In the genomic region with DNA sequence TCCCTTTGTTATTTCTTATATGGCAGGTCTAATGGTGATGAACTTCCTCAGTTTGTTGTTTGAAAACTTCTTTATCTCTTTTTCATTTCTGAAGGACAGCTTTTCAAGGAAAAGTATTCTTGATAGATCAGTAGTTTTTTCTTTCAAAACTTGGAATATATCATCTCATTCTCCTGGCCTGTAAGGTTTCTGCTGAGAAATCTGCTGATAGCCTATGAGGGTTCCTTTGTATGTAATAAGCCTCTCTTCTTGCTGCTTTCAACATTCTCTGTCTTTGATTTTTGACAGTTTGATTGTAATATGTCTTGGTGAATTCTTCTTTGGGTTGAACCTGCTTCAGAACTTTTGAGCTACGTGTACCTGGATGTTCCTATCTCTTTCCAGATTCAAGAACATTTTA, we compare ENCODE assay signal across 24 cellular contexts. TPM values are rescaled to one million over a fixed set of nuclear protein-coding genes. Genes with fewer than 3 reads are reported as not detected.
DNase-seq lines count a peak whose midpoint lies in the region; ATAC-seq, FAIRE-seq and TF ChIP-seq lines count a peak whose summit lies in the region.
"Had no signal": no experiment of that assay in that cellular context is flagged by ENCODE, and none has a peak within 500 bp of the region (broad histone marks: within the 10 kb centered on the region; RNA-seq: fewer than 3 reads in every experiment).

No MANE protein-coding gene starts in this region.

- H3K9me2 ChIP-seq in HCT116 (ENCODE audit: insufficient read depth) = no peaks in the 10 kb centered on the region

- POLR2A ChIA-PET in HCT116 (lab: Charles Lee) (no interaction called here), HEK293 (lab: Yijun Ruan, JAX) (no interaction called here), K562 (lab: Yijun Ruan, JAX) (interaction anchor here (0.9 kb wide), 1 partner anchor 10 kb away, joined by 4 read pairs; no protein-coding TSS in a partner anchor)

- no peak overlapping the region for H2AFZ ChIP-seq in HCT116 (ENCODE audit: low read depth, low read length, poor library complexity, severe bottlenecking)
- H2AFZ ChIP-seq in K562 (ENCODE audit: low read depth, low read length) = no peak overlapping the region

- H3K4me1 ChIP-seq in HCT116 (ENCODE audit: control insufficient read depth in 1 of 2, insufficient read depth in 2 of 2, low read length in 2 of 2) = no peaks in the 10 kb centered on the region
- no peaks in the 10 kb centered on the region for H3K4me1 ChIP-seq in HEK293 (ENCODE audit: control insufficient read depth, insufficient read depth, low read length)
- no peaks in the 10 kb centered on the region for H3K4me1 ChIP-seq in adipocyte (ENCODE audit: control insufficient read depth, insufficient read depth, low read length)
- H3K4me1 ChIP-seq in K562 (replicated peaks in 1 of 2; ENCODE audit: control insufficient read depth in 2 of 2, insufficient read depth in 2 of 2, low read length in 2 of 2) = no peaks in the 10 kb centered on the region
- H3K4me1 ChIP-seq: BE2C, BLaER1 had no signal

- no peak for FAIRE-seq in K562 (lab: Jason Lieb, UNC)
- FAIRE-seq: GM12891 had no signal

- WGBS in K562 (ENCODE audit: insufficient coverage, low coverage, missing lambda C conversion rate) = 0% methylated on average over 1 of the region's 1 CpG

- H3K9me3 ChIP-seq in HCT116 (ENCODE audit: control insufficient read depth in 1 of 2, insufficient read depth in 1 of 2, low read depth in 1 of 2, low read length in 2 of 2) = peaks cover 4 to 15% of the 10 kb centered on the region in 2 experiments; a peak in 1 of 4 replicates
- no peaks in the 10 kb centered on the region for H3K9me3 ChIP-seq in HEK293 (ENCODE audit: control insufficient read depth, insufficient read depth, low read depth, low read length)
- H3K9me3 ChIP-seq in adipocyte (ENCODE audit: control insufficient read depth, low read length) = peaks cover 41% of the 10 kb centered on the region
- H3K9me3 ChIP-seq in K562 (replicated peaks; ENCODE audit: control insufficient read depth, insufficient read depth, low read depth, low read length) = no peaks in the 10 kb centered on the region; the same call in none of the 2 replicates
- H3K9me3 ChIP-seq: BE2C had no signal

- in situ Hi-C loops in K562 (cut with MboI) = no loop called here

- H3K9me1 ChIP-seq in K562 (ENCODE audit: control insufficient read depth, insufficient read depth, low read length) = no peaks in the 10 kb centered on the region

- RAD21 ChIA-PET in HCT116 (lab: Charles Lee; ENCODE audit: low non-redundant PET in 1 of 2, low total read pairs in 2 of 2, uncharacterized antibody in 2 of 2, unreplicated experiment in 2 of 2) = no interaction called here

- H3K4me2 ChIP-seq in HCT116 (ENCODE audit: low read length) (no peak overlapping the region), K562 (ENCODE audit: insufficient read depth, low read length) (no peak overlapping the region)
- H3K4me2 ChIP-seq: BLaER1 had no signal

- H3K36me3 ChIP-seq in HCT116 (ENCODE audit: control insufficient read depth in 1 of 2, insufficient read depth in 2 of 2, low read length in 2 of 2) (no peaks in the 10 kb centered on the region), HEK293 (ENCODE audit: control insufficient read depth in 2 of 2, insufficient read depth in 1 of 2, low read length in 2 of 2) (no peaks in the 10 kb centered on the region), adipocyte (ENCODE audit: control insufficient read depth, insufficient read depth, low read length, severe bottlenecking) (peaks cover 4% of the 10 kb centered on the region), K562 (ENCODE audit: control insufficient read depth, insufficient read depth, low read length) (peaks cover 5% of the 10 kb centered on the region)
- H3K36me3 ChIP-seq: BE2C, BLaER1 had no signal

- DNase-seq in HCT116 (ENCODE audit: low read depth, low spot score) (no peak), adipocyte (ENCODE audit: low read depth) (no peak), K562 (ENCODE audit: extremely low read depth in 1 of 4, low spot score in 3 of 4) (no peak), omental fat pad (ENCODE audit: low spot score) (no peak), NCI-H345 (lab: John Stamatoyannopoulos, UW) (no peak)
- DNase-seq: 8988T; ACHN; BE2C; C1 segment of cervical spinal cord; CD4-positive, alpha-beta memory T cell; CD4-positive, CD25-positive, alpha-beta regulatory T cell; CD8-positive, alpha-beta memory T cell; COR-L47; DMS 273 treated with DMSO at 0.1 percent for 48 hours; DMS153; DMS79; DND-41; EL; GDM1 had no signal

- H3K27me3 ChIP-seq in HCT116 (ENCODE audit: insufficient read depth, low read length) (no peaks in the 10 kb centered on the region), adipocyte (replicated peaks; ENCODE audit: control insufficient read depth, insufficient read depth, low read length) (no peaks in the 10 kb centered on the region), K562 (ENCODE audit: control insufficient read depth in 2 of 2, insufficient read depth in 2 of 2, low read length in 2 of 2) (no peaks in the 10 kb centered on the region)
- H3K27me3 ChIP-seq: BE2C, BLaER1 had no signal

- no peak for TF ChIP-seq RAD21 in HCT116 (IDR thresholded peaks at IDR 0.05; ENCODE audit: low read depth)
- TF ChIP-seq RAD21 in K562 (CRISPR knock-in tag; conservative IDR thresholded peaks at IDR 0.05 in 1 of 2, IDR thresholded peaks at IDR 0.05 in 1 of 2) = no peak

- no peaks in the 10 kb centered on the region for H4K20me1 ChIP-seq in HCT116 (ENCODE audit: insufficient read depth)
- no peaks in the 10 kb centered on the region for H4K20me1 ChIP-seq in K562 (replicated peaks; ENCODE audit: control insufficient read depth, insufficient read depth, low read length)
- H4K20me1 ChIP-seq: BLaER1 had no signal

- TF ChIP-seq CTCF in HCT116 (IDR thresholded peaks at IDR 0.05 in 2 of 3, conservative IDR thresholded peaks at IDR 0.05 in 1 of 3; ENCODE audit: borderline replicate concordance in 1 of 3, insufficient read depth in 1 of 3, low read depth in 2 of 3, low read length in 2 of 3) = no peak
- TF ChIP-seq CTCF in HEK293 (tag by site-specific recombination; IDR thresholded peaks at IDR 0.05) = no peak
- TF ChIP-seq CTCF in K562 (IDR thresholded peaks at IDR 0.05 in 2 of 3, conservative IDR thresholded peaks at IDR 0.05 in 1 of 3; ENCODE audit: insufficient read depth in 2 of 3, low read depth in 1 of 3, low read length in 3 of 3) = no peak
- no peak for TF ChIP-seq CTCF in omental fat pad (IDR thresholded peaks at IDR 0.05)

- H3K27ac ChIP-seq in HCT116 (ENCODE audit: low read depth, low read length) (no peak overlapping the region), HEK293 (ENCODE audit: extremely low read depth, low read depth, low read length) (no peak overlapping the region), K562 (ENCODE audit: extremely low read depth, low read depth, low read length) (no peak overlapping the region)
- H3K27ac ChIP-seq: BLaER1 had no signal

- CTCF ChIA-PET in HCT116 (lab: Charles Lee) = interaction anchor here (0.9 kb wide), 1 partner anchor 10 kb away, joined by 4 read pairs; no protein-coding TSS in a partner anchor
- CTCF ChIA-PET in HEK293 (lab: Yijun Ruan, JAX) = interaction anchor here (0.6 to 1.8 kb wide), 3 partner anchors 10 to 135 kb away, joined by 3 to 22 read pairs (median 7); no protein-coding TSS in a partner anchor
- CTCF ChIA-PET in K562 (lab: Yijun Ruan, JAX; ENCODE audit: low intra/inter-chr PET ratio) = no interaction called here

- ATAC-seq in HCT116 (no peak), K562 (no peak), HG03565 (IDR thresholded peaks at IDR 0.05; ENCODE audit: unreplicated experiment) (no peak), omental fat pad (ENCODE audit: low FRiP score) (no peak)

- intact Hi-C loops in HCT116 (cut with micrococcal nuclease) = no loop called here
- intact Hi-C loops in K562 (cut with micrococcal nuclease) = no loop called here

- H3K9ac ChIP-seq in HCT116 (ENCODE audit: low read length) (no peak overlapping the region), adipocyte (ENCODE audit: low read length) (no peak overlapping the region), K562 (ENCODE audit: insufficient read depth in 1 of 2, low read depth in 2 of 2, low read length in 2 of 2) (no peak overlapping the region)
- H3K9ac ChIP-seq: BLaER1 had no signal

- H3K4me3 ChIP-seq in HCT116 (replicated peaks in 1 of 2; ENCODE audit: low read depth in 1 of 2, low read length in 2 of 2) = no peak overlapping the region
- no peak overlapping the region for H3K4me3 ChIP-seq in HEK293 (ENCODE audit: low read depth, low read length)
- H3K4me3 ChIP-seq in adipocyte (ENCODE audit: low read length) = peak overlapping the region; percentile 26
- H3K4me3 ChIP-seq in K562 = no peak overlapping the region
- H3K4me3 ChIP-seq: BLaER1 had no signal

- no peak for TF ChIP-seq EP300 in K562 (IDR thresholded peaks at IDR 0.05; ENCODE audit: low read length)

- BruUV-seq in HCT116 (replicated peaks; lab: Mats Ljungman, UMichigan) = no TSS peak
- no TSS peak for BruUV-seq in K562 (replicated peaks; lab: Mats Ljungman, UMichigan)

- TF ChIP-seq POLR2A in HCT116 (IDR thresholded peaks at IDR 0.05; ENCODE audit: borderline replicate concordance, extremely low read depth, insufficient read depth, insufficient read length) (no peak), K562 (conservative IDR thresholded peaks at IDR 0.05) (no peak)

- H3K79me2 ChIP-seq in HCT116 (ENCODE audit: insufficient read depth, low read length) (no peaks in the 10 kb centered on the region), K562 (ENCODE audit: control insufficient read depth, insufficient read depth, low read length) (no peaks in the 10 kb centered on the region)

TF ChIP-seq in K562, 482 proteins besides CTCF, POLR2A, EP300 and RAD21 (continues in another document):
- no peak for TF ChIP-seq HMG20B (CRISPR knock-in tag; IDR thresholded peaks at IDR 0.05)

RNA-seq across cellular contexts. Expression of gene PIWIL4, which starts 46.0 kb away (rescaled TPM):
- total RNA-seq in HCT116 (2021; ENCODE audit: unreplicated experiment) (0.34 TPM), K562 (2014; rRNA removed) (9.5 and 10.9 TPM in 2 replicates), K562 (2014; rRNA removed; fragmentation: Illumina TruSeq; extraction: Trizol) (14.9 and 16.0 TPM in 2 replicates), K562 (2015; rRNA removed; fragmentation: Illumina TruSeq; extraction: Trizol) (12.9 and 13.6 TPM in 2 replicates), K562 (2021) (10.2 and 10.5 TPM in 2 replicates), omental fat pad (1 to 10 TPM; 2.3 to 6.0 (median 2.7) TPM)
- polyA plus RNA-seq in HCT116 (2012) = 0.25 and 0.62 TPM in 2 replicates
- 7.7 and 17.4 TPM in 2 replicates for total RNA-seq in K562 (2011; cell fraction: chromatin; rRNA removed; ENCODE audit: low replicate concordance)
- total RNA-seq in K562 (2011; cell fraction: nucleolus; rRNA removed) = 6.2 and 6.4 TPM in 2 replicates
- 4.4 and 6.3 TPM in 2 replicates for total RNA-seq in K562 (2011; cell fraction: nucleoplasm; rRNA removed)
- polyA plus RNA-seq in K562 (2011; rRNA removed) (1.5 and 6.3 TPM in 2 replicates), K562 (2014; fragmentation: Illumina TruSeq; extraction: Trizol) (15.5 and 17.0 TPM in 2 replicates), K562 (2014; fragmentation: Nextera tagmentation; extraction: Ambion mirVana) (10 to 100 TPM in 1 of 2 experiments, 1 to 10 TPM in 1; 8.4 to 10.8 TPM), K562 (2014; rRNA removed) (13.5 and 16.5 TPM in 2 replicates)
- 0.84 and 4.6 TPM in 2 replicates for polyA plus RNA-seq in K562 (2011; cell fraction: cytosol; rRNA removed)
- 2.2 and 9.7 TPM in 2 replicates for polyA plus RNA-seq in K562 (2011; cell fraction: nucleus; rRNA removed)
- polyA plus RNA-seq in K562 (2012) = 9.6 and 10.5 TPM in 2 replicates
- polyA minus RNA-seq in K562 (2011; rRNA and poly(A)+ RNA removed) = 1.2 and 7.7 TPM in 2 replicates
- 0.91 and 2.3 TPM in 2 replicates for polyA minus RNA-seq in K562 (2011; cell fraction: cytosol; rRNA and poly(A)+ RNA removed)
- polyA minus RNA-seq in K562 (2011; cell fraction: nucleus; rRNA and poly(A)+ RNA removed) = 2.2 and 4.4 TPM in 2 replicates
- total RNA-seq: G401 had no signal
